Comparison of ENCODE assay signal across 34 cellular contexts in genomic region chr6:111470991-111471390, GRCh38.
"Had no signal": no experiment of that assay in that cellular context is flagged by ENCODE, and none has a peak within 500 bp of the region (broad histone marks: within the 10 kb centered on the region; RNA-seq: fewer than 3 reads in every experiment).

No MANE protein-coding gene starts in this region.

- H3K36me3 Mint-ChIP-seq: activated naive CD4-positive, alpha-beta T cell treated with anti-CD3 and anti-CD28 coated beads, Interleukin-2, amount 50 U/mL, for 72 hours had no signal

- H3K27me3 ChIP-seq: brain microvascular endothelial cell, dorsolateral prefrontal cortex had no signal

- ATAC-seq: activated CD4-positive, CD25-positive, alpha-beta regulatory T cell treated with anti-CD3 and anti-CD28 coated beads, Interleukin-2, amount 50 U/mL, for 24 hours; esophagus mucosa; T-helper 17 cell had no signal

- FAIRE-seq: astrocyte, bronchial epithelial cell, frontal cortex had no signal

- H3K4me3 ChIP-seq: coronary artery, dorsolateral prefrontal cortex had no signal

- H3K9me3 Mint-ChIP-seq: activated B cell treated with CpG ODN at 0.5 μM for 24 hours; activated CD8-positive, alpha-beta T cell treated with anti-CD3 and anti-CD28 coated beads for 36 hours; activated naive CD4-positive, alpha-beta T cell treated with anti-CD3 and anti-CD28 coated beads, Interleukin-2, amount 10 ng/mL, durations not matched to agents 7 days and 5 days; activated naive CD4-positive, alpha-beta T cell treated with anti-CD3 and anti-CD28 coated beads, Interleukin-2, amount 50 U/mL, for 72 hours; activated naive CD8-positive, alpha-beta T cell treated with anti-CD3 and anti-CD28 coated beads, Interleukin-2, amount 10 ng/mL, durations not matched to agents 7 days and 5 days; activated T-helper 1 cell treated with anti-CD3 and anti-CD28 coated beads, Interleukin-12 subunit alpha, Interleukin-12 subunit beta, Interleukin-2, Interleukin-4 antibody, amounts not matched to agents 30 ng/mL and 10 ng/mL and 1 ng/mL, durations not matched to agents 14 hours and 24 hours and 36 hours; central memory CD8-positive, alpha-beta T cell; dendritic cell treated with granulocyte-macrophage colony-stimulating factor and Interleukin-4, amounts not matched to agents 40 ng/mL and 50 ng/mL, for 4 days; endodermal cell; T-helper 2 cell treated with Interferon-gamma antibody and Interleukin-4, amounts not matched to agents 5 μg/mL and 100 μg/mL, for 36 hours had no signal

- H3K27ac ChIP-seq: brain microvascular endothelial cell, coronary artery, WERI-Rb-1 had no signal

- DNase-seq: activated B cell treated with CpG ODN at 0.5 μM for 24 hours; activated CD4-positive, alpha-beta T cell treated with anti-CD3 and anti-CD28 coated beads for 48 hours; activated CD4-positive, alpha-beta T cell treated with anti-CD3 and anti-CD28 coated beads, Interleukin-2, amount 50 U/mL, for 1 hour; activated CD4-positive, alpha-beta T cell treated with anti-CD3 and anti-CD28 coated beads, Interleukin-2, amount 50 U/mL, for 48 hours; activated CD8-positive, alpha-beta memory T cell treated with anti-CD3 and anti-CD28 coated beads for 24 hours; activated CD8-positive, alpha-beta T cell treated with anti-CD3 and anti-CD28 coated beads for 36 hours; activated gamma-delta T cell; activated naive CD4-positive, alpha-beta T cell; activated naive CD4-positive, alpha-beta T cell treated with anti-CD3 and anti-CD28 coated beads, Interleukin-2, amount 10 ng/mL, durations not matched to agents 7 days and 5 days; activated naive CD8-positive, alpha-beta T cell treated with anti-CD3 and anti-CD28 coated beads, Interleukin-2, amount 10 ng/mL, durations not matched to agents 7 days and 5 days; activated T-cell treated with anti-CD3 and anti-CD28 coated beads, Interleukin-2, amount 50 U/mL, for 1 hour; activated T-cell treated with anti-CD3 and anti-CD28 coated beads, Interleukin-2, amount 50 U/mL, for 48 hours; amniotic stem cell; anterior cingulate cortex; brain microvascular endothelial cell; dorsolateral prefrontal cortex; effector memory CD4-positive, alpha-beta T cell; endodermal cell; foreskin fibroblast; head of caudate nucleus; T-helper 17 cell; T1000; WERI-Rb-1 had no signal

- H3K27ac Mint-ChIP-seq: activated B cell treated with CpG ODN at 0.5 μM for 24 hours; activated naive CD4-positive, alpha-beta T cell treated with anti-CD3 and anti-CD28 coated beads, Interleukin-2, amount 10 ng/mL, durations not matched to agents 7 days and 5 days; activated naive CD4-positive, alpha-beta T cell treated with anti-CD3 and anti-CD28 coated beads, Interleukin-2, amount 50 U/mL, for 72 hours; activated naive CD8-positive, alpha-beta T cell treated with anti-CD3 and anti-CD28 coated beads, Interleukin-2, amount 10 ng/mL, durations not matched to agents 7 days and 5 days; dendritic cell treated with granulocyte-macrophage colony-stimulating factor and Interleukin-4, amounts not matched to agents 40 ng/mL and 50 ng/mL, for 4 days; endodermal cell; T-helper 17 cell had no signal

- H3K36me3 ChIP-seq: brain microvascular endothelial cell had no signal

- H3K4me3 Mint-ChIP-seq: activated B cell treated with CpG ODN at 0.5 μM for 24 hours; activated CD8-positive, alpha-beta T cell treated with anti-CD3 and anti-CD28 coated beads for 36 hours; activated naive CD4-positive, alpha-beta T cell treated with anti-CD3 and anti-CD28 coated beads, Interleukin-2, amount 10 ng/mL, durations not matched to agents 7 days and 5 days; activated naive CD8-positive, alpha-beta T cell treated with anti-CD3 and anti-CD28 coated beads, Interleukin-2, amount 10 ng/mL, durations not matched to agents 7 days and 5 days; central memory CD8-positive, alpha-beta T cell; dendritic cell treated with granulocyte-macrophage colony-stimulating factor and Interleukin-4, amounts not matched to agents 40 ng/mL and 50 ng/mL, for 4 days; endodermal cell; T-helper 17 cell had no signal
